Comparison of ENCODE assay signal across 1 cellular context in the genomic region with DNA sequence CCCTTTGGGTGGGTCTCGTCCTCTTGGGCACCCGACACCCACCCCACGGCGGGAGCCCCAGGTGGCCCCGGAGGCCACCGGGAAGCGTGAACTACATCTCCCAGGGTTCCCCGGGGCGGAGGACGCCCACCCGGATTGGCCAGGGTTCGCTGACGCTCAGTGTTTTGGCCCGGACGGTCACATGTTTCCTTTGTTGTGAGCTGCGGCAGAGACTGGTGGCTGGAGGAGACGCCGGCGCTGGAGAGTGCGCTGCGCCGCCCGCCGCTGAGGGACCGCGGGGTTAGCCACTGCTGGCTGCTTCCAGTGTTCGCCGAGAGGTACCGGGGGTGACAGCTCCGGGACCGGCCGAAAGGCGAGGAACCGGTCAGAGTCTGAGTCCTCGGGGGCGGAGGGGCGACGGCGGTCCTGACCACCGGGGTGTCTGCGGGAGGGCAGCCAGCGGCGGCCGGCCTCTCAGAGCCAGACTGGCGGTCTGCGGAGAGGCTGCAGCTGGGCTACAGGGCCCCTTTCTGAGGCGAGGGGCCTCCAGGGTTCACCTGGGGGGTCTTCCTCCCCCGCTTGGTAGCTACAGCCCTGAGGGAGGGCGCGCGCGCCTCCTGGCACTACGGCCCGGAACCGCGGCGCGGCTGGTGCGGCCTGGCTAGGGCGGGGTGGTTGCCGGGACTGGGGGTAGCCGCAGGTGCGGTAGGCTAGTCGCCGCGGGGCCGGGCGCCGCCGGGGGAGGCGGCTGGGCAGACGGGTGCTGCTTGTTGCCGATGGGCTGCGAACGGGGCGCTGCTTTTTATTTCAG.
A peak's percentile ranks its signal among the peaks of the same experiment; 100 is the strongest.
TF ChIP-seq lines count a peak whose summit lies in the region.

A gene with protein sequence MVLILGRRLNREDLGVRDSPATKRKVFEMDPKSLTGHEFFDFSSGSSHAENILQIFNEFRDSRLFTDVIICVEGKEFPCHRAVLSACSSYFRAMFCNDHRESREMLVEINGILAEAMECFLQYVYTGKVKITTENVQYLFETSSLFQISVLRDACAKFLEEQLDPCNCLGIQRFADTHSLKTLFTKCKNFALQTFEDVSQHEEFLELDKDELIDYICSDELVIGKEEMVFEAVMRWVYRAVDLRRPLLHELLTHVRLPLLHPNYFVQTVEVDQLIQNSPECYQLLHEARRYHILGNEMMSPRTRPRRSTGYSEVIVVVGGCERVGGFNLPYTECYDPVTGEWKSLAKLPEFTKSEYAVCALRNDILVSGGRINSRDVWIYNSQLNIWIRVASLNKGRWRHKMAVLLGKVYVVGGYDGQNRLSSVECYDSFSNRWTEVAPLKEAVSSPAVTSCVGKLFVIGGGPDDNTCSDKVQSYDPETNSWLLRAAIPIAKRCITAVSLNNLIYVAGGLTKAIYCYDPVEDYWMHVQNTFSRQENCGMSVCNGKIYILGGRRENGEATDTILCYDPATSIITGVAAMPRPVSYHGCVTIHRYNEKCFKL (plus strand): TSS at position 193 of the 790 bp plus-strand sequence. CDS start 14,734 bp downstream, outside the sequence.

TF ChIP-seq in HEK293, 187 proteins besides CTCF, POLR2A, EP300 and RAD21 (continued from another document and continues in another):
- TF ChIP-seq ZNF624 (tag by site-specific recombination; IDR thresholded peaks at IDR 0.05) (no peak), ZNF776 (tag by site-specific recombination; IDR thresholded peaks at IDR 0.05; ENCODE audit: borderline replicate concordance) (no peak), SCRT2 (tag by site-specific recombination; IDR thresholded peaks at IDR 0.05) (no peak), ZXDB (tag by site-specific recombination; IDR thresholded peaks at IDR 0.05) (peak; percentile 52; the same call in 1 of the 2 replicates), ZSCAN23 (tag by site-specific recombination; IDR thresholded peaks at IDR 0.05) (no peak), ZIC2 (tag by site-specific recombination; IDR thresholded peaks at IDR 0.05) (no peak; the same call in 1 of the 2 replicates), ZBTB8A (tag by site-specific recombination; IDR thresholded peaks at IDR 0.05) (peak; percentile 65; the same call in 1 of the 2 replicates), ZNF433 (tag by site-specific recombination; IDR thresholded peaks at IDR 0.05; ENCODE audit: low read depth) (no peak), ZNF404 (tag by site-specific recombination; IDR thresholded peaks at IDR 0.05) (no peak), SALL2 (tag by site-specific recombination; IDR thresholded peaks at IDR 0.05; ENCODE audit: borderline replicate concordance) (no peak), ZNF341 (tag by site-specific recombination; IDR thresholded peaks at IDR 0.05; ENCODE audit: low read depth) (peak; percentile 76), ZNF184 (tag by site-specific recombination; IDR thresholded peaks at IDR 0.05) (no peak), IKZF3 (tag by site-specific recombination; IDR thresholded peaks at IDR 0.05) (no peak), ZNF426 (tag by site-specific recombination; IDR thresholded peaks at IDR 0.05) (no peak), ZNF335 (tag by site-specific recombination; conservative IDR thresholded peaks at IDR 0.05) (peak; percentile 94), ZNF175 (tag by site-specific recombination; IDR thresholded peaks at IDR 0.05) (no peak), ZFP3 (tag by site-specific recombination; IDR thresholded peaks at IDR 0.05; ENCODE audit: low read depth) (no peak), YY2 (tag by site-specific recombination; IDR thresholded peaks at IDR 0.05) (no peak), ZNF214 (tag by site-specific recombination; IDR thresholded peaks at IDR 0.05; ENCODE audit: borderline replicate concordance) (no peak), ZNF664 (tag by site-specific recombination; IDR thresholded peaks at IDR 0.05) (no peak), ZNF248 (tag by site-specific recombination; IDR thresholded peaks at IDR 0.05) (no peak), ZBTB48 (tag by site-specific recombination; IDR thresholded peaks at IDR 0.05) (no peak), KLF16 (tag by site-specific recombination; IDR thresholded peaks at IDR 0.05) (no peak), ZNF133 (tag by site-specific recombination; IDR thresholded peaks at IDR 0.05) (no peak), ZNF654 (tag by site-specific recombination; IDR thresholded peaks at IDR 0.05; ENCODE audit: low read depth) (no peak), ZNF121 (tag by site-specific recombination; IDR thresholded peaks at IDR 0.05) (no peak), MEIS1 (CRISPR knock-in tag; IDR thresholded peaks at IDR 0.05; ENCODE audit: borderline replicate concordance) (no peak), ZNF174 (tag by site-specific recombination; IDR thresholded peaks at IDR 0.05) (no peak), ZNF501 (tag by site-specific recombination; IDR thresholded peaks at IDR 0.05) (peak; percentile 51; the same call in 1 of the 2 replicates), ZNF132 (tag by site-specific recombination; IDR thresholded peaks at IDR 0.05; ENCODE audit: borderline replicate concordance) (no peak), ZFP41 (tag by site-specific recombination; IDR thresholded peaks at IDR 0.05; ENCODE audit: borderline replicate concordance) (no peak)
- TF ChIP-seq, protein P1, sequence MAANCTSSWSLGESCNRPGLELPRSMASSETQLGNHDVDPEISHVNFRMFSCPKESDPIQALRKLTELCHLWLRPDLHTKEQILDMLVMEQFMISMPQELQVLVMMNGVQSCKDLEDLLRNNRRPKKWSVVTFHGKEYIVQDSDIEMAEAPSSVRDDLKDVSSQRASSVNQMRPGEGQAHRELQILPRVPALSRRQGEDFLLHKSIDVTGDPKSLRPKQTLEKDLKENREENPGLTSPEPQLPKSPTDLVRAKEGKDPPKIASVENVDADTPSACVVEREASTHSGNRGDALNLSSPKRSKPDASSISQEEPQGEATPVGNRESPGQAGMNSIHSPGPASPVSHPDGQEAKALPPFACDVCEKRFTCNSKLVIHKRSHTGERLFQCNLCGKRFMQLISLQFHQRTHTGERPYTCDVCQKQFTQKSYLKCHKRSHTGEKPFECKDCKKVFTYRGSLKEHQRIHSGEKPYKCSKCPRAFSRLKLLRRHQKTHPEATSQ (tag by site-specific recombination; IDR thresholded peaks at IDR 0.05), result no peak
- TF ChIP-seq, protein P2, sequence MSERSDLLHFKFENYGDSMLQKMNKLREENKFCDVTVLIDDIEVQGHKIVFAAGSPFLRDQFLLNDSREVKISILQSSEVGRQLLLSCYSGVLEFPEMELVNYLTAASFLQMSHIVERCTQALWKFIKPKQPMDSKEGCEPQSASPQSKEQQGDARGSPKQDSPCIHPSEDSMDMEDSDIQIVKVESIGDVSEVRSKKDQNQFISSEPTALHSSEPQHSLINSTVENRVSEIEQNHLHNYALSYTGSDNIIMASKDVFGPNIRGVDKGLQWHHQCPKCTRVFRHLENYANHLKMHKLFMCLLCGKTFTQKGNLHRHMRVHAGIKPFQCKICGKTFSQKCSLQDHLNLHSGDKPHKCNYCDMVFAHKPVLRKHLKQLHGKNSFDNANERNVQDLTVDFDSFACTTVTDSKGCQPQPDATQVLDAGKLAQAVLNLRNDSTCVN (tag by site-specific recombination; optimal IDR thresholded peaks at IDR 0.05), result peak; percentile 39
- TF ChIP-seq, protein P3, sequence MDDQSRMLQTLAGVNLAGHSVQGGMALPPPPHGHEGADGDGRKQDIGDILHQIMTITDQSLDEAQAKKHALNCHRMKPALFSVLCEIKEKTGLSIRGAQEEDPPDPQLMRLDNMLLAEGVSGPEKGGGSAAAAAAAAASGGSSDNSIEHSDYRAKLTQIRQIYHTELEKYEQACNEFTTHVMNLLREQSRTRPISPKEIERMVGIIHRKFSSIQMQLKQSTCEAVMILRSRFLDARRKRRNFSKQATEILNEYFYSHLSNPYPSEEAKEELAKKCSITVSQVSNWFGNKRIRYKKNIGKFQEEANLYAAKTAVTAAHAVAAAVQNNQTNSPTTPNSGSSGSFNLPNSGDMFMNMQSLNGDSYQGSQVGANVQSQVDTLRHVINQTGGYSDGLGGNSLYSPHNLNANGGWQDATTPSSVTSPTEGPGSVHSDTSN (CRISPR knock-in tag; IDR thresholded peaks at IDR 0.05), result no peak
- TF ChIP-seq, protein P4, sequence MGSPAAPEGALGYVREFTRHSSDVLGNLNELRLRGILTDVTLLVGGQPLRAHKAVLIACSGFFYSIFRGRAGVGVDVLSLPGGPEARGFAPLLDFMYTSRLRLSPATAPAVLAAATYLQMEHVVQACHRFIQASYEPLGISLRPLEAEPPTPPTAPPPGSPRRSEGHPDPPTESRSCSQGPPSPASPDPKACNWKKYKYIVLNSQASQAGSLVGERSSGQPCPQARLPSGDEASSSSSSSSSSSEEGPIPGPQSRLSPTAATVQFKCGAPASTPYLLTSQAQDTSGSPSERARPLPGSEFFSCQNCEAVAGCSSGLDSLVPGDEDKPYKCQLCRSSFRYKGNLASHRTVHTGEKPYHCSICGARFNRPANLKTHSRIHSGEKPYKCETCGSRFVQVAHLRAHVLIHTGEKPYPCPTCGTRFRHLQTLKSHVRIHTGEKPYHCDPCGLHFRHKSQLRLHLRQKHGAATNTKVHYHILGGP (tag by site-specific recombination; IDR thresholded peaks at IDR 0.05), result no peak
- TF ChIP-seq, protein P5, sequence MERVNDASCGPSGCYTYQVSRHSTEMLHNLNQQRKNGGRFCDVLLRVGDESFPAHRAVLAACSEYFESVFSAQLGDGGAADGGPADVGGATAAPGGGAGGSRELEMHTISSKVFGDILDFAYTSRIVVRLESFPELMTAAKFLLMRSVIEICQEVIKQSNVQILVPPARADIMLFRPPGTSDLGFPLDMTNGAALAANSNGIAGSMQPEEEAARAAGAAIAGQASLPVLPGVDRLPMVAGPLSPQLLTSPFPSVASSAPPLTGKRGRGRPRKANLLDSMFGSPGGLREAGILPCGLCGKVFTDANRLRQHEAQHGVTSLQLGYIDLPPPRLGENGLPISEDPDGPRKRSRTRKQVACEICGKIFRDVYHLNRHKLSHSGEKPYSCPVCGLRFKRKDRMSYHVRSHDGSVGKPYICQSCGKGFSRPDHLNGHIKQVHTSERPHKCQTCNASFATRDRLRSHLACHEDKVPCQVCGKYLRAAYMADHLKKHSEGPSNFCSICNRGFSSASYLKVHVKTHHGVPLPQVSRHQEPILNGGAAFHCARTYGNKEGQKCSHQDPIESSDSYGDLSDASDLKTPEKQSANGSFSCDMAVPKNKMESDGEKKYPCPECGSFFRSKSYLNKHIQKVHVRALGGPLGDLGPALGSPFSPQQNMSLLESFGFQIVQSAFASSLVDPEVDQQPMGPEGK (tag by site-specific recombination; IDR thresholded peaks at IDR 0.05), result no peak
- TF ChIP-seq, protein P6, sequence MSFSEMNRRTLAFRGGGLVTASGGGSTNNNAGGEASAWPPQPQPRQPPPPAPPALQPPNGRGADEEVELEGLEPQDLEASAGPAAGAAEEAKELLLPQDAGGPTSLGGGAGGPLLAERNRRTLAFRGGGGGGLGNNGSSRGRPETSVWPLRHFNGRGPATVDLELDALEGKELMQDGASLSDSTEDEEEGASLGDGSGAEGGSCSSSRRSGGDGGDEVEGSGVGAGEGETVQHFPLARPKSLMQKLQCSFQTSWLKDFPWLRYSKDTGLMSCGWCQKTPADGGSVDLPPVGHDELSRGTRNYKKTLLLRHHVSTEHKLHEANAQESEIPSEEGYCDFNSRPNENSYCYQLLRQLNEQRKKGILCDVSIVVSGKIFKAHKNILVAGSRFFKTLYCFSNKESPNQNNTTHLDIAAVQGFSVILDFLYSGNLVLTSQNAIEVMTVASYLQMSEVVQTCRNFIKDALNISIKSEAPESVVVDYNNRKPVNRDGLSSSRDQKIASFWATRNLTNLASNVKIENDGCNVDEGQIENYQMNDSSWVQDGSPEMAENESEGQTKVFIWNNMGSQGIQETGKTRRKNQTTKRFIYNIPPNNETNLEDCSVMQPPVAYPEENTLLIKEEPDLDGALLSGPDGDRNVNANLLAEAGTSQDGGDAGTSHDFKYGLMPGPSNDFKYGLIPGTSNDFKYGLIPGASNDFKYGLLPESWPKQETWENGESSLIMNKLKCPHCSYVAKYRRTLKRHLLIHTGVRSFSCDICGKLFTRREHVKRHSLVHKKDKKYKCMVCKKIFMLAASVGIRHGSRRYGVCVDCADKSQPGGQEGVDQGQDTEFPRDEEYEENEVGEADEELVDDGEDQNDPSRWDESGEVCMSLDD (tag by site-specific recombination; IDR thresholded peaks at IDR 0.05), result no peak; the same call in 1 of the 2 replicates
- TF ChIP-seq, protein P7, sequence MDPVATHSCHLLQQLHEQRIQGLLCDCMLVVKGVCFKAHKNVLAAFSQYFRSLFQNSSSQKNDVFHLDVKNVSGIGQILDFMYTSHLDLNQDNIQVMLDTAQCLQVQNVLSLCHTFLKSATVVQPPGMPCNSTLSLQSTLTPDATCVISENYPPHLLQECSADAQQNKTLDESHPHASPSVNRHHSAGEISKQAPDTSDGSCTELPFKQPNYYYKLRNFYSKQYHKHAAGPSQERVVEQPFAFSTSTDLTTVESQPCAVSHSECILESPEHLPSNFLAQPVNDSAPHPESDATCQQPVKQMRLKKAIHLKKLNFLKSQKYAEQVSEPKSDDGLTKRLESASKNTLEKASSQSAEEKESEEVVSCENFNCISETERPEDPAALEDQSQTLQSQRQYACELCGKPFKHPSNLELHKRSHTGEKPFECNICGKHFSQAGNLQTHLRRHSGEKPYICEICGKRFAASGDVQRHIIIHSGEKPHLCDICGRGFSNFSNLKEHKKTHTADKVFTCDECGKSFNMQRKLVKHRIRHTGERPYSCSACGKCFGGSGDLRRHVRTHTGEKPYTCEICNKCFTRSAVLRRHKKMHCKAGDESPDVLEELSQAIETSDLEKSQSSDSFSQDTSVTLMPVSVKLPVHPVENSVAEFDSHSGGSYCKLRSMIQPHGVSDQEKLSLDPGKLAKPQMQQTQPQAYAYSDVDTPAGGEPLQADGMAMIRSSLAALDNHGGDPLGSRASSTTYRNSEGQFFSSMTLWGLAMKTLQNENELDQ (tag by site-specific recombination; IDR thresholded peaks at IDR 0.05; ENCODE audit: low read depth), result no peak
- TF ChIP-seq, protein P8, sequence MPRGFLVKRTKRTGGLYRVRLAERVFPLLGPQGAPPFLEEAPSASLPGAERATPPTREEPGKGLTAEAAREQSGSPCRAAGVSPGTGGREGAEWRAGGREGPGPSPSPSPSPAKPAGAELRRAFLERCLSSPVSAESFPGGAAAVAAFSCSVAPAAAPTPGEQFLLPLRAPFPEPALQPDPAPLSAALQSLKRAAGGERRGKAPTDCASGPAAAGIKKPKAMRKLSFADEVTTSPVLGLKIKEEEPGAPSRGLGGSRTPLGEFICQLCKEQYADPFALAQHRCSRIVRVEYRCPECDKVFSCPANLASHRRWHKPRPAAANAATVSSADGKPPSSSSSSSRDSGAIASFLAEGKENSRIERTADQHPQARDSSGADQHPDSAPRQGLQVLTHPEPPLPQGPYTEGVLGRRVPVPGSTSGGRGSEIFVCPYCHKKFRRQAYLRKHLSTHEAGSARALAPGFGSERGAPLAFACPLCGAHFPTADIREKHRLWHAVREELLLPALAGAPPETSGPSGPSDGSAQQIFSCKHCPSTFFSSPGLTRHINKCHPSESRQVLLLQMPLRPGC (tag by site-specific recombination; IDR thresholded peaks at IDR 0.05), result no peak
